Comparison of ENCODE assay signal across 10 cellular contexts in genomic region chr10:74234569-74234968, GRCh38.
DNase-seq lines count a peak whose midpoint lies in the region; ATAC-seq, FAIRE-seq and TF ChIP-seq lines count a peak whose summit lies in the region.
"Had no signal": no experiment of that assay in that cellular context is flagged by ENCODE, and none has a peak within 500 bp of the region (broad histone marks: within the 10 kb centered on the region; RNA-seq: fewer than 3 reads in every experiment).

No MANE protein-coding gene starts in this region.

- ATAC-seq in heart left ventricle (no peak), Right ventricle myocardium superior (ENCODE audit: poor library complexity) (no peak), upper lobe of right lung (no peak), GM21528 (IDR thresholded peaks at IDR 0.05; ENCODE audit: low FRiP score, unreplicated experiment) (no peak), HG03432 (IDR thresholded peaks at IDR 0.05; ENCODE audit: unreplicated experiment) (no peak)

- peak; percentile 84 for FAIRE-seq in RCC 7860 (lab: Jason Lieb, UNC)

- no peaks in the 10 kb centered on the region for H3K9me3 ChIP-seq in heart left ventricle
- no peaks in the 10 kb centered on the region for H3K9me3 ChIP-seq in upper lobe of right lung
- H3K9me3 ChIP-seq: SJCRH30 had no signal

- no peaks in the 10 kb centered on the region for H3K36me3 ChIP-seq in heart left ventricle
- H3K36me3 ChIP-seq in upper lobe of right lung = no peaks in the 10 kb centered on the region
- H3K36me3 ChIP-seq: SJCRH30 had no signal

- WGBS in heart left ventricle, 4 donors = 89 to 94% (median 91%) methylated on average over 1 of the region's 1 CpG

- no peaks in the 10 kb centered on the region for H3K27me3 ChIP-seq in heart left ventricle
- no peaks in the 10 kb centered on the region for H3K27me3 ChIP-seq in upper lobe of right lung
- H3K27me3 ChIP-seq: SJCRH30 had no signal

- TF ChIP-seq POLR2A in heart left ventricle (IDR thresholded peaks at IDR 0.05) = no peak

- intact Hi-C loops in heart left ventricle (cut with DNase I) = loop anchor here in 5 of 10 donors (5.0 to 10.0 kb wide), 3 partner anchors 80 to 350 kb away; partner anchors contain the start of genes ADK (in 3 of the 5) and AP3M1 (in 3 of the 5)
- intact Hi-C loops in Right ventricle myocardium superior (cut with DNase I) = no loop called here
- intact Hi-C loops in upper lobe of right lung (cut with DNase I) = no loop called here

- DNase-seq in heart left ventricle (no peak), Right ventricle myocardium superior (no peak), RCC 7860 (ENCODE audit: low spot score) (no peak), fibroblast of the aortic adventitia (ENCODE audit: low read depth) (peak; percentile 46), upper lobe of right lung (no peak), DMS153 (lab: John Stamatoyannopoulos, UW) (no peak)
- DNase-seq: nephron progenitor cell had no signal

- H3K27ac ChIP-seq in heart left ventricle (no peak overlapping the region), upper lobe of right lung (no peak overlapping the region)
- H3K27ac ChIP-seq: SJCRH30 had no signal

- peaks cover 0 to 9% (median 0%) of the 10 kb centered on the region in 12 donors for H3K4me1 ChIP-seq in heart left ventricle
- H3K4me1 ChIP-seq in upper lobe of right lung = no peaks in the 10 kb centered on the region
- H3K4me1 ChIP-seq: SJCRH30 had no signal

- H3K4me3 ChIP-seq in heart left ventricle = no peak overlapping the region
- no peak overlapping the region for H3K4me3 ChIP-seq in fibroblast of the aortic adventitia (ENCODE audit: low read depth, low read length)
- H3K4me3 ChIP-seq in upper lobe of right lung = no peak overlapping the region
- H3K4me3 ChIP-seq: SJCRH30 had no signal

- peak in 10 of 12 donors; percentile 12 to 56 (median 44) for TF ChIP-seq CTCF in heart left ventricle (IDR thresholded peaks at IDR 0.05)
- peak; percentile 50 for TF ChIP-seq CTCF in fibroblast of the aortic adventitia (IDR thresholded peaks at IDR 0.05; ENCODE audit: insufficient read depth, low read length)
- TF ChIP-seq CTCF in upper lobe of right lung (IDR thresholded peaks at IDR 0.05) = peak; percentile 49
